Comparison of ENCODE assay signal across 9 cellular contexts in the genomic region with DNA sequence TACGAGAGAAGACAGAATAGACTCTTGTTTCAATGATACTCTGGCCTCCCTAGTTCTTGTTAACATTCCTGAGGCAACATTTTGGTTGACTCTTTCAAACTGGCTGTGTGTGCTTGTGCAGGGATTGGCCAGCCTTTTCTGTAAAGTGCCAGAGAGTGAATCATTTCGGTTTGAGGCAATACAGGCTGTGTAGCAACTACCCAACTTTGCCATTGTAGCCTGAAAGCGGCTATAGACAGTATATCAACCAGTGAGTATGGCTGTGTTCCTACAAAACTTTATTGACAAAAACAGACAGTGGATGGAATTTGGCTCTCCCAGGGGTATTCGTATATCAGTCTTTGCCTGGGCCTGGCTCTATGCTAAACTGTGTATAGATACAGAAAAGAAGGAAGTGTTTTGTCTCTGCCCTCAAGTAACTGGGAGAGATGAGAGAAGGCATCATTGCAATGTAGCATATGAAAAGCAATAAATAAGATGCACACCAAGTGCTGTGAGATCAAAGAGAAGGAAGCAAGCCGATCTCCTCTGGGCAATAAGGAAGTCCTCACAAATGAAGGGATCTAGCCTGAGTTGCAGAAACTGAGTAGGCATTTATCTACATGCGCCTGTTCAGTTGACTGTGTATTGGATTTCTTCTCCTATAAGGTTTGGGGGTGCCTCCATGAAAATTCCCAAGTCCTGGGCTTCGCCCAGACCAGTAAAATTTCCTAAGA.
DNase-seq lines count a peak whose midpoint lies in the region; ATAC-seq and TF ChIP-seq lines count a peak whose summit lies in the region.
"Had no signal": no experiment of that assay in that cellular context is flagged by ENCODE, and none has a peak within 500 bp of the region (broad histone marks: within the 10 kb centered on the region; RNA-seq: fewer than 3 reads in every experiment).

No MANE protein-coding gene starts in this region.

- peaks cover 6% of the 10 kb centered on the region for H3K27me3 Mint-ChIP-seq in GM23338 (ENCODE audit: insufficient read depth, low read depth, poor library complexity)
- H3K27me3 Mint-ChIP-seq: activated naive CD4-positive, alpha-beta T cell treated with anti-CD3 and anti-CD28 coated beads, Interleukin-2, amount 10 ng/mL, durations not matched to agents 7 days and 5 days had no signal

- no peaks in the 10 kb centered on the region for H3K27me3 ChIP-seq in GM23338 (ENCODE audit: insufficient read depth)
- no peaks in the 10 kb centered on the region for H3K27me3 ChIP-seq in sigmoid colon

- TF ChIP-seq EP300 in sigmoid colon (IDR thresholded peaks at IDR 0.05): no peak

- no peaks in the 10 kb centered on the region for H3K9me3 ChIP-seq in sigmoid colon

- H3K36me3 Mint-ChIP-seq in GM23338 (ENCODE audit: low read depth): no peaks in the 10 kb centered on the region
- H3K36me3 Mint-ChIP-seq: activated naive CD4-positive, alpha-beta T cell treated with anti-CD3 and anti-CD28 coated beads, Interleukin-2, amount 10 ng/mL, durations not matched to agents 7 days and 5 days had no signal

- intact Hi-C loops in sigmoid colon (cut with DNase I): loop anchor here (2.0 to 10.0 kb wide), 4 partner anchors 85 to 773 kb away; partner anchors contain the start of gene RAD23B

- peaks cover 18% of the 10 kb centered on the region for H3K4me1 Mint-ChIP-seq in GM23338
- H3K4me1 Mint-ChIP-seq: activated naive CD4-positive, alpha-beta T cell treated with anti-CD3 and anti-CD28 coated beads, Interleukin-2, amount 10 ng/mL, durations not matched to agents 7 days and 5 days had no signal

- ATAC-seq in GM23338: no peak
- ATAC-seq in SK-N-SH treated with all-trans-retinoic acid at 6 μM for 48 hours: peak; percentile 88
- ATAC-seq in HG03025 (IDR thresholded peaks at IDR 0.05; ENCODE audit: low FRiP score, unreplicated experiment): no peak

- H3K79me2 ChIP-seq in GM23338 (replicated peaks; ENCODE audit: insufficient read depth): no peaks in the 10 kb centered on the region

- DNase-seq in GM23338 (ENCODE audit: low spot score) (peak; percentile 10), foreskin melanocyte (peak; percentile 86), sigmoid colon (peak; percentile 81), cortex of kidney (lab: John Stamatoyannopoulos, UW) (no peak)
- DNase-seq in central memory CD4-positive, alpha-beta T cell: no peak
- no peak for DNase-seq in activated T-cell treated with anti-CD3 and anti-CD28 coated beads, Interleukin-2, amount 50 U/mL, for 1 hour
- DNase-seq: activated naive CD4-positive, alpha-beta T cell treated with anti-CD3 and anti-CD28 coated beads, Interleukin-2, amount 10 ng/mL, durations not matched to agents 7 days and 5 days had no signal

- H2AFZ ChIP-seq in GM23338: peak overlapping the region; percentile 53; the same call in 1 of the 2 replicates

- no peaks in the 10 kb centered on the region for H3K9me3 Mint-ChIP-seq in GM23338

- no peaks in the 10 kb centered on the region for H4K20me1 ChIP-seq in GM23338 (replicated peaks; ENCODE audit: insufficient read depth)

- H3K9me2 ChIP-seq in GM23338 (ENCODE audit: insufficient read depth): peaks cover 6% of the 10 kb centered on the region; the same call in 1 of the 2 replicates

- WGBS in sigmoid colon, 2 donors: 13 to 58% methylated on average over 7 of the region's 7 CpGs

- no peak overlapping the region for H3K4me3 Mint-ChIP-seq in GM23338
- H3K4me3 Mint-ChIP-seq: activated naive CD4-positive, alpha-beta T cell treated with anti-CD3 and anti-CD28 coated beads, Interleukin-2, amount 10 ng/mL, durations not matched to agents 7 days and 5 days had no signal

- TF ChIP-seq CTCF in GM23338 (conservative IDR thresholded peaks at IDR 0.05; ENCODE audit: low read depth in 2 of 2) (no peak), sigmoid colon (IDR thresholded peaks at IDR 0.05) (no peak)

- no peak overlapping the region for H3K4me2 ChIP-seq in GM23338

- no peak overlapping the region for H3K27ac Mint-ChIP-seq in GM23338
- H3K27ac Mint-ChIP-seq: activated naive CD4-positive, alpha-beta T cell treated with anti-CD3 and anti-CD28 coated beads, Interleukin-2, amount 10 ng/mL, durations not matched to agents 7 days and 5 days had no signal

- H3K36me3 ChIP-seq in GM23338 (ENCODE audit: insufficient read depth) (no peaks in the 10 kb centered on the region), sigmoid colon (no peaks in the 10 kb centered on the region)

- no peaks in the 10 kb centered on the region for H3F3A ChIP-seq in GM23338 (replicated peaks; ENCODE audit: low read depth)

- no peak for TF ChIP-seq POLR2A in sigmoid colon (IDR thresholded peaks at IDR 0.05)

- H3K27ac ChIP-seq in GM23338 (ENCODE audit: low read depth) (no peak overlapping the region), sigmoid colon (peak overlapping the region; percentile 66 to 77 (median 73))

- peaks cover 21% of the 10 kb centered on the region for H3K4me1 ChIP-seq in GM23338 (ENCODE audit: insufficient read depth)
- H3K4me1 ChIP-seq in sigmoid colon: peaks cover 0 to 53% (median 48%) of the 10 kb centered on the region in 4 donors

- H3K4me3 ChIP-seq in GM23338: no peak overlapping the region
- H3K4me3 ChIP-seq in sigmoid colon: no peak overlapping the region

TF ChIP-seq in GM23338, 12 proteins besides CTCF, POLR2A, EP300 and RAD21 (continues in another document):
- TF ChIP-seq EZH2phosphoT487 (IDR thresholded peaks at IDR 0.05; ENCODE audit: unreplicated experiment) (no peak), ZNF114 (CRISPR knock-in tag; IDR thresholded peaks at IDR 0.05) (no peak)

TF ChIP-seq in SK-N-SH treated with all-trans-retinoic acid at 6 μM for 48 hours, 23 proteins besides CTCF, POLR2A, EP300 and RAD21:
- no peak for TF ChIP-seq CSRNP3 (CRISPR knock-in tag; IDR thresholded peaks at IDR 0.05)
- TF ChIP-seq ZNF8 (CRISPR knock-in tag; IDR thresholded peaks at IDR 0.05): no peak
- TF ChIP-seq PATZ1 (CRISPR knock-in tag; IDR thresholded peaks at IDR 0.05; ENCODE audit: borderline replicate concordance): 0 out of 2 replicates have a peak, but pooled peaks have one; percentile 25
- 0 out of 2 replicates have a peak, but pooled peaks have one; percentile 62 for TF ChIP-seq CSDC2 (CRISPR knock-in tag; IDR thresholded peaks at IDR 0.05)
- no peak for TF ChIP-seq PPARA (CRISPR knock-in tag; IDR thresholded peaks at IDR 0.05; ENCODE audit: borderline replicate concordance)

Comparison
In these comparisons a context has a peak if more than half of its experiments do, and no peak if none do; other contexts are left out.
1. DNase-seq: peak in GM23338 (single experiment), foreskin melanocyte (single experiment) and sigmoid colon (single experiment); none in central memory CD4-positive, alpha-beta T cell (single experiment), cortex of kidney (single experiment) and activated T-cell treated with anti-CD3 and anti-CD28 coated beads, Interleukin-2, amount 50 U/mL, for 1 hour (single experiment).